ENCODE assay signal across 13 cellular contexts in genomic region chr1:77283701-77284425, GRCh38. TPM values are rescaled to one million over a fixed set of nuclear protein-coding genes. Genes with fewer than 3 reads are reported as not detected.
DNase-seq lines count a peak whose midpoint lies in the region; ATAC-seq, FAIRE-seq and TF ChIP-seq lines count a peak whose summit lies in the region.
"Had no signal": no experiment of that assay in that cellular context is flagged by ENCODE, and none has a peak within 500 bp of the region (broad histone marks: within the 10 kb centered on the region; RNA-seq: fewer than 3 reads in every experiment).

No MANE protein-coding gene starts in this region.

- POLR2A ChIA-PET in CD4-positive, alpha-beta T cell (lab: Charles Lee), result interaction anchor here (1.0 to 3.6 kb wide), 3 partner anchors 24 to 694 kb away, joined by 4 to 35 read pairs (median 5); partner anchors contain the start of gene FUBP1
- POLR2A ChIA-PET in endothelial cell of umbilical vein (lab: Charles Lee), result no interaction called here

- no peaks in the 10 kb centered on the region for H3K9me1 ChIP-seq in endothelial cell of umbilical vein (replicated peaks; ENCODE audit: control insufficient read depth, extremely low read depth, insufficient read depth, low read length)

- WGBS in hepatocyte (ENCODE audit: low lambda C conversion rate, missing lambda C conversion rate), result 70% methylated on average over 6 of the region's 6 CpGs

- TF ChIP-seq CTCF in CD4-positive, alpha-beta T cell (IDR thresholded peaks at IDR 0.05), result no peak
- no peak for TF ChIP-seq CTCF in endothelial cell of umbilical vein (IDR thresholded peaks at IDR 0.05; ENCODE audit: extremely low read depth in 1 of 2, insufficient read depth in 1 of 2, low read depth in 1 of 2, low read length in 2 of 2)
- TF ChIP-seq CTCF in nephron (IDR thresholded peaks at IDR 0.05; ENCODE audit: unreplicated experiment in 3 of 3), result no peak
- TF ChIP-seq CTCF in hepatocyte (IDR thresholded peaks at IDR 0.05; ENCODE audit: poor library complexity), result no peak

- H3K9me2 ChIP-seq in hepatocyte (replicated peaks; ENCODE audit: insufficient read depth), result no peaks in the 10 kb centered on the region

- H3K36me3 ChIP-seq in HUES6 (ENCODE audit: control insufficient read depth, insufficient read depth, low read length), result no peaks in the 10 kb centered on the region
- no peaks in the 10 kb centered on the region for H3K36me3 ChIP-seq in endothelial cell of umbilical vein (ENCODE audit: control insufficient read depth in 2 of 2, extremely low read depth in 1 of 2, insufficient read depth in 2 of 2, low read length in 2 of 2)
- H3K36me3 ChIP-seq in hepatocyte (replicated peaks; ENCODE audit: insufficient read depth, low read depth), result no peaks in the 10 kb centered on the region
- H3K36me3 ChIP-seq: heart right ventricle, left ventricle myocardium inferior, SJSA1 had no signal

- intact Hi-C loops in CD4-positive, alpha-beta T cell (cut with DNase I, micrococcal nuclease), result loop anchor here (5.0 kb wide), 2 partner anchors 67 to 148 kb away; partner anchors contain the start of gene PIGK (in 1 of the 2)
- intact Hi-C loops in endothelial cell of umbilical vein (cut with micrococcal nuclease), result loop anchor here (10.0 kb wide), 1 partner anchor 401 kb away; the partner anchor contains the start of gene ZZZ3

- no peaks in the 10 kb centered on the region for H3K9me3 ChIP-seq in CD4-positive, alpha-beta T cell (ENCODE audit: control insufficient read depth, low read length)
- H3K9me3 ChIP-seq in HUES6 (ENCODE audit: control insufficient read depth, insufficient read depth, low read depth, low read length) (no peaks in the 10 kb centered on the region), endothelial cell of umbilical vein (replicated peaks; ENCODE audit: control insufficient read depth, insufficient read depth, low read length) (no peaks in the 10 kb centered on the region), hepatocyte (ENCODE audit: low read depth) (no peaks in the 10 kb centered on the region)
- H3K9me3 ChIP-seq: left ventricle myocardium inferior, SJSA1 had no signal

- no peaks in the 10 kb centered on the region for H3K79me2 ChIP-seq in endothelial cell of umbilical vein (ENCODE audit: control insufficient read depth, insufficient read depth, low read length)
- no peaks in the 10 kb centered on the region for H3K79me2 ChIP-seq in hepatocyte

- no peaks in the 10 kb centered on the region for H4K20me1 ChIP-seq in endothelial cell of umbilical vein (replicated peaks; ENCODE audit: control insufficient read depth, extremely low read depth, insufficient read depth, low read length)
- H4K20me1 ChIP-seq in hepatocyte (ENCODE audit: insufficient read depth, poor library complexity, severe bottlenecking), result no peaks in the 10 kb centered on the region

- CTCF ChIA-PET in CD4-positive, alpha-beta T cell (lab: Charles Lee), result no interaction called here
- CTCF ChIA-PET in endothelial cell of umbilical vein (lab: Charles Lee), result interaction anchor here (0.7 to 1.6 kb wide), 4 partner anchors 12 to 249 kb away, joined by 3 read pairs; no protein-coding TSS in a partner anchor

- H3K4me3 ChIP-seq in HUES6 (ENCODE audit: low read depth, low read length) (peak overlapping the region; percentile 63; the same call in 1 of the 2 replicates), endothelial cell of umbilical vein (replicated peaks in 1 of 3; ENCODE audit: insufficient read depth in 1 of 3, low read depth in 1 of 3, low read length in 3 of 3) (no peak overlapping the region), hepatocyte (no peak overlapping the region)
- H3K4me3 ChIP-seq: SJSA1 had no signal

- no peak overlapping the region for H3K9ac ChIP-seq in HUES6 (ENCODE audit: low read length)
- H3K9ac ChIP-seq in endothelial cell of umbilical vein (replicated peaks; ENCODE audit: extremely low read depth, insufficient read depth, low read length), result no peak overlapping the region

- dilution Hi-C loops in endothelial cell of umbilical vein (cut with MboI; ENCODE audit: extremely low pct_ligation_motif_present, low sequenced_read_pairs), result no loop called here

- peaks cover 20% of the 10 kb centered on the region for H3K36me3 Mint-ChIP-seq in CD4-positive, alpha-beta T cell (ENCODE audit: low read depth)
- no peaks in the 10 kb centered on the region for H3K36me3 Mint-ChIP-seq in nephron (ENCODE audit: low read depth)

- H3K27me3 ChIP-seq in CD4-positive, alpha-beta T cell (ENCODE audit: control insufficient read depth, insufficient read depth, low read length), result no peaks in the 10 kb centered on the region
- H3K27me3 ChIP-seq in HUES6 (ENCODE audit: control insufficient read depth, insufficient read depth, low read length), result peaks cover 60% of the 10 kb centered on the region
- peaks cover 3 to 16% of the 10 kb centered on the region in 2 experiments for H3K27me3 ChIP-seq in endothelial cell of umbilical vein (ENCODE audit: control insufficient read depth in 2 of 2, insufficient read depth in 2 of 2, low read length in 2 of 2)
- H3K27me3 ChIP-seq in hepatocyte, result peaks cover 71% of the 10 kb centered on the region

- no peak for TF ChIP-seq POLR2A in endothelial cell of umbilical vein (IDR thresholded peaks at IDR 0.05; ENCODE audit: low read depth, low read length)

- no peak for DNase-seq in CD4-positive, alpha-beta T cell
- peak; percentile 12 for DNase-seq in endothelial cell of umbilical vein (ENCODE audit: low read depth, low spot score)
- no peak for DNase-seq in T-helper 1 cell
- no peak for DNase-seq in hepatocyte (ENCODE audit: low spot score)
- no peak for DNase-seq in NCI-H226
- DNase-seq: effector memory CD8-positive, alpha-beta T cell; heart right ventricle; left ventricle myocardium inferior had no signal

- peaks cover 57% of the 10 kb centered on the region for H3K4me1 Mint-ChIP-seq in CD4-positive, alpha-beta T cell (ENCODE audit: low read depth)
- no peaks in the 10 kb centered on the region for H3K4me1 Mint-ChIP-seq in nephron

- H3K4me3 Mint-ChIP-seq in CD4-positive, alpha-beta T cell, result peak overlapping the region; percentile 88
- peak overlapping the region; percentile 35 to 75 (median 44) for H3K4me3 Mint-ChIP-seq in nephron

- H3K27me3 Mint-ChIP-seq in CD4-positive, alpha-beta T cell, result no peaks in the 10 kb centered on the region
- peaks cover 68% of the 10 kb centered on the region for H3K27me3 Mint-ChIP-seq in nephron (ENCODE audit: low read depth)

- FAIRE-seq in endothelial cell of umbilical vein (lab: Jason Lieb, UNC), result no peak

- H3K27ac ChIP-seq in CD4-positive, alpha-beta T cell (ENCODE audit: low read depth, low read length), result no peak overlapping the region
- no peak overlapping the region for H3K27ac ChIP-seq in HUES6 (ENCODE audit: low read depth, low read length)
- no peak overlapping the region for H3K27ac ChIP-seq in endothelial cell of umbilical vein (ENCODE audit: insufficient read depth, low read depth, low read length)
- no peak overlapping the region for H3K27ac ChIP-seq in hepatocyte
- H3K27ac ChIP-seq: heart right ventricle, left ventricle myocardium inferior, SJSA1 had no signal

- peak overlapping the region; percentile 41 for H3K4me2 ChIP-seq in endothelial cell of umbilical vein (ENCODE audit: insufficient read depth, low read length)
- H3K4me2 ChIP-seq in hepatocyte, result no peak overlapping the region

- peaks cover 10% of the 10 kb centered on the region for H3K4me1 ChIP-seq in HUES6 (ENCODE audit: control insufficient read depth, insufficient read depth, low read length)
- H3K4me1 ChIP-seq in endothelial cell of umbilical vein (ENCODE audit: control insufficient read depth, extremely low read depth, insufficient read depth, low read length), result peaks cover 20% of the 10 kb centered on the region
- peaks cover 9% of the 10 kb centered on the region for H3K4me1 ChIP-seq in hepatocyte (ENCODE audit: insufficient read depth)

- H2AFZ ChIP-seq in endothelial cell of umbilical vein (ENCODE audit: low read depth, low read length), result no peak overlapping the region
- no peak overlapping the region for H2AFZ ChIP-seq in hepatocyte

- BruUV-seq in endothelial cell of umbilical vein (replicated peaks; lab: Mats Ljungman, UMichigan), result no TSS peak

- peak overlapping the region; percentile 62 for H3K27ac Mint-ChIP-seq in CD4-positive, alpha-beta T cell
- H3K27ac Mint-ChIP-seq in nephron, result no peak overlapping the region
- H3K27ac Mint-ChIP-seq: effector memory CD8-positive, alpha-beta T cell had no signal

- H3K9me3 Mint-ChIP-seq in CD4-positive, alpha-beta T cell, result no peaks in the 10 kb centered on the region
- H3K9me3 Mint-ChIP-seq in nephron, result no peaks in the 10 kb centered on the region
- H3K9me3 Mint-ChIP-seq: effector memory CD8-positive, alpha-beta T cell had no signal

- no peak for ATAC-seq in CD4-positive, alpha-beta T cell (ENCODE audit: poor library complexity)
- ATAC-seq in GM19397 (IDR thresholded peaks at IDR 0.05; ENCODE audit: unreplicated experiment), result no peak
- ATAC-seq: effector memory CD8-positive, alpha-beta T cell; HCT116 had no signal

TF ChIP-seq in endothelial cell of umbilical vein, 7 proteins besides CTCF, POLR2A, EP300 and RAD21:
- no peak for TF ChIP-seq MAX (IDR thresholded peaks at IDR 0.05; ENCODE audit: insufficient read depth, insufficient read length)

RNA-seq across cellular contexts. Expression of gene AK5, which starts 2.0 kb away (rescaled TPM):
- 10 to 100 TPM; 32.0 TPM for total RNA-seq in CD4-positive, alpha-beta T cell
- total RNA-seq in endothelial cell of umbilical vein, result 3.3 and 7.5 TPM in 2 replicates
- 3.4 and 5.0 TPM in 2 replicates for polyA plus RNA-seq in endothelial cell of umbilical vein
- 7.3 and 7.4 TPM in 2 replicates for polyA plus RNA-seq in endothelial cell of umbilical vein (2011; cell fraction: cytosol; rRNA removed)
- polyA plus RNA-seq in endothelial cell of umbilical vein (2011; cell fraction: nucleus; rRNA removed), result 5.6 and 7.1 TPM in 2 replicates
- 35.9 and 85.8 TPM in 2 replicates for polyA plus RNA-seq in endothelial cell of umbilical vein (2012)
- 5.3 and 8.0 TPM in 2 replicates for polyA minus RNA-seq in endothelial cell of umbilical vein
- not detected for polyA minus RNA-seq in endothelial cell of umbilical vein (2011; cell fraction: cytosol; rRNA and poly(A)+ RNA removed)
- polyA minus RNA-seq in endothelial cell of umbilical vein (2011; cell fraction: nucleus; rRNA and poly(A)+ RNA removed), result 13.2 and 21.4 TPM in 2 replicates
- 0.12 TPM in 1 of 2 replicates, not detected in the other for total RNA-seq in hepatocyte
- 0.05 and 0.67 TPM in 2 replicates for polyA plus RNA-seq in hepatocyte
